ENCODE assay signal across 1 cellular context in the genomic region with DNA sequence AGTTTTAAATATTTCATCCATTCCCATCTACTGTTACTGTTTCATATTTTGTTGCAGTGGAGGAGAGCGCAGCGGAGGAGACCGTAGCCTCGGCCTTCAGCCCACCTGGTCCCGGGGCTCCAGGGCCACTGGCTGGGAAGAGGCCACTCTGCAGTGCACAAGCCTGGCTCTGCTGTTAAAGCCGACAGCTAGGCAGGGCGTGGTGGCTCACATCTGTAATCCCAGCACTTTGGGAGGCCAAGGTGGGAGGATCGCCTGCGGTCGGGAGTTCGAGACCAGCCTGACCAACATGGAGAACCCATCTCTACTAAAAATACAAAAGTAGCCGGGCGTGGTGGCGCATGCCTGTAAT.
TF ChIP-seq lines count a peak whose summit lies in the region.

No MANE protein-coding gene starts in this region.

TF ChIP-seq in HepG2, 621 proteins besides CTCF, POLR2A, EP300 and RAD21:
- TF ChIP-seq, protein P1, sequence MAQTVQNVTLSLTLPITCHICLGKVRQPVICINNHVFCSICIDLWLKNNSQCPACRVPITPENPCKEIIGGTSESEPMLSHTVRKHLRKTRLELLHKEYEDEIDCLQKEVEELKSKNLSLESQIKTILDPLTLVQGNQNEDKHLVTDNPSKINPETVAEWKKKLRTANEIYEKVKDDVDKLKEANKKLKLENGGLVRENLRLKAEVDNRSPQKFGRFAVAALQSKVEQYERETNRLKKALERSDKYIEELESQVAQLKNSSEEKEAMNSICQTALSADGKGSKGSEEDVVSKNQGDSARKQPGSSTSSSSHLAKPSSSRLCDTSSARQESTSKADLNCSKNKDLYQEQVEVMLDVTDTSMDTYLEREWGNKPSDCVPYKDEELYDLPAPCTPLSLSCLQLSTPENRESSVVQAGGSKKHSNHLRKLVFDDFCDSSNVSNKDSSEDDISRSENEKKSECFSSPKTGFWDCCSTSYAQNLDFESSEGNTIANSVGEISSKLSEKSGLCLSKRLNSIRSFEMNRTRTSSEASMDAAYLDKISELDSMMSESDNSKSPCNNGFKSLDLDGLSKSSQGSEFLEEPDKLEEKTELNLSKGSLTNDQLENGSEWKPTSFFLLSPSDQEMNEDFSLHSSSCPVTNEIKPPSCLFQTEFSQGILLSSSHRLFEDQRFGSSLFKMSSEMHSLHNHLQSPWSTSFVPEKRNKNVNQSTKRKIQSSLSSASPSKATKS (CRISPR knock-in tag; IDR thresholded peaks at IDR 0.05), result no peak
- TF ChIP-seq ZNF33B (CRISPR knock-in tag; IDR thresholded peaks at IDR 0.05) (no peak), KMT2B (CRISPR knock-in tag; IDR thresholded peaks at IDR 0.05) (no peak), ZNF598 (CRISPR knock-in tag; IDR thresholded peaks at IDR 0.05; ENCODE audit: borderline replicate concordance) (no peak), ZNF253 (CRISPR knock-in tag; IDR thresholded peaks at IDR 0.05; ENCODE audit: borderline replicate concordance) (no peak), DNMT1 (CRISPR knock-in tag; IDR thresholded peaks at IDR 0.05) (no peak), ZNF292 (CRISPR knock-in tag; IDR thresholded peaks at IDR 0.05; ENCODE audit: borderline replicate concordance, low read depth) (no peak), ZNF24 (IDR thresholded peaks at IDR 0.05) (no peak), ATF7-NPFF (CRISPR knock-in tag; IDR thresholded peaks at IDR 0.05; ENCODE audit: low read depth) (no peak), FOXA1 (IDR thresholded peaks at IDR 0.05) (no peak), FOXA1 (CRISPR knock-in tag; IDR thresholded peaks at IDR 0.05) (no peak)
- TF ChIP-seq, protein P2, sequence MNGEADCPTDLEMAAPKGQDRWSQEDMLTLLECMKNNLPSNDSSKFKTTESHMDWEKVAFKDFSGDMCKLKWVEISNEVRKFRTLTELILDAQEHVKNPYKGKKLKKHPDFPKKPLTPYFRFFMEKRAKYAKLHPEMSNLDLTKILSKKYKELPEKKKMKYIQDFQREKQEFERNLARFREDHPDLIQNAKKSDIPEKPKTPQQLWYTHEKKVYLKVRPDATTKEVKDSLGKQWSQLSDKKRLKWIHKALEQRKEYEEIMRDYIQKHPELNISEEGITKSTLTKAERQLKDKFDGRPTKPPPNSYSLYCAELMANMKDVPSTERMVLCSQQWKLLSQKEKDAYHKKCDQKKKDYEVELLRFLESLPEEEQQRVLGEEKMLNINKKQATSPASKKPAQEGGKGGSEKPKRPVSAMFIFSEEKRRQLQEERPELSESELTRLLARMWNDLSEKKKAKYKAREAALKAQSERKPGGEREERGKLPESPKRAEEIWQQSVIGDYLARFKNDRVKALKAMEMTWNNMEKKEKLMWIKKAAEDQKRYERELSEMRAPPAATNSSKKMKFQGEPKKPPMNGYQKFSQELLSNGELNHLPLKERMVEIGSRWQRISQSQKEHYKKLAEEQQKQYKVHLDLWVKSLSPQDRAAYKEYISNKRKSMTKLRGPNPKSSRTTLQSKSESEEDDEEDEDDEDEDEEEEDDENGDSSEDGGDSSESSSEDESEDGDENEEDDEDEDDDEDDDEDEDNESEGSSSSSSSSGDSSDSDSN (CRISPR knock-in tag; IDR thresholded peaks at IDR 0.05), result no peak
- TF ChIP-seq, protein P3, sequence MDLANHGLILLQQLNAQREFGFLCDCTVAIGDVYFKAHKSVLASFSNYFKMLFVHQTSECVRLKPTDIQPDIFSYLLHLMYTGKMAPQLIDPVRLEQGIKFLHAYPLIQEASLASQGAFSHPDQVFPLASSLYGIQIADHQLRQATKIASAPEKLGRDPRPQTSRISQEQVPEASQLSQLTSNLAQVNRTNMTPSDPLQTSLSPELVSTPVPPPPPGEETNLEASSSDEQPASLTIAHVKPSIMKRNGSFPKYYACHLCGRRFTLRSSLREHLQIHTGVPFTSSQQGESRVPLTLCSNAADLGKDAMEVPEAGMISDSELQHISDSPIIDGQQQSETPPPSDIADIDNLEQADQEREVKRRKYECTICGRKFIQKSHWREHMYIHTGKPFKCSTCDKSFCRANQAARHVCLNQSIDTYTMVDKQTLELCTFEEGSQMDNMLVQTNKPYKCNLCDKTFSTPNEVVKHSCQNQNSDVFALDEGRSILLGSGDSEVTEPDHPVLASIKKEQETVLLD (CRISPR knock-in tag; IDR thresholded peaks at IDR 0.05; ENCODE audit: low read depth), result no peak
